Comparison of ENCODE assay signal across 8 cellular contexts in genomic region chr10:8054243-8054497, GRCh38. TPM values are rescaled to one million over a fixed set of nuclear protein-coding genes. Genes with fewer than 3 reads are reported as not detected.
DNase-seq lines count a peak whose midpoint lies in the region; ATAC-seq lines count a peak whose summit lies in the region.

No MANE protein-coding gene starts in this region.

- H4K91ac ChIP-seq in neuronal stem cell (ENCODE audit: low read depth, low read length, poor library complexity), result no peak overlapping the region

- H3K14ac ChIP-seq in neuronal stem cell (ENCODE audit: low read length), result no peak overlapping the region

- no peak overlapping the region for H3K23ac ChIP-seq in neuronal stem cell (ENCODE audit: low read depth, low read length, poor library complexity)

- peak overlapping the region; percentile 53 for H3K4me3 ChIP-seq in HUES48 (ENCODE audit: low read depth, low read length)
- peak overlapping the region; percentile 84 for H3K4me3 ChIP-seq in effector memory CD4-positive, alpha-beta T cell (ENCODE audit: insufficient read depth, low read depth, low read length, poor library complexity, severe bottlenecking)
- H3K4me3 ChIP-seq in neuronal stem cell (ENCODE audit: low read length in 2 of 2), result peak overlapping the region in 1 of 2 donors; percentile 51

- no peak overlapping the region for H2AK5ac ChIP-seq in neuronal stem cell (ENCODE audit: low read depth, low read length)

- peak; percentile 2 for ATAC-seq in GM19452 (IDR thresholded peaks at IDR 0.05; ENCODE audit: unreplicated experiment)

- H3K4me1 ChIP-seq in HUES48 (ENCODE audit: control insufficient read depth, insufficient read depth, low read length) (peaks cover 45% of the 10 kb centered on the region), neuronal stem cell (ENCODE audit: control insufficient read depth in 2 of 2, insufficient read depth in 1 of 2, low read depth in 1 of 2, low read length in 2 of 2) (peaks cover 9 to 12% of the 10 kb centered on the region in 2 donors)
- H3K4me1 ChIP-seq in effector memory CD4-positive, alpha-beta T cell (ENCODE audit: control insufficient read depth, insufficient read depth, low read length, poor library complexity, severe bottlenecking), result peaks cover 56% of the 10 kb centered on the region

- WGBS in neuronal stem cell (ENCODE audit: extremely low coverage in 2 of 2, insufficient read length in 2 of 2, insufficient replicate concordance in 1 of 2), 2 donors, result no CpG with 5 or more reads among the region's 25 CpGs

- H2BK5ac ChIP-seq in neuronal stem cell (ENCODE audit: low read length), result no peak overlapping the region

- no peak overlapping the region for H3K18ac ChIP-seq in neuronal stem cell (ENCODE audit: low read length)

- H3K9me3 ChIP-seq in HUES48 (ENCODE audit: control insufficient read depth, insufficient read depth, low read length), result no peaks in the 10 kb centered on the region
- no peaks in the 10 kb centered on the region for H3K9me3 ChIP-seq in effector memory CD4-positive, alpha-beta T cell (ENCODE audit: control insufficient read depth, low read length)
- no peaks in the 10 kb centered on the region for H3K9me3 ChIP-seq in neuronal stem cell (replicated peaks in 1 of 2; ENCODE audit: control insufficient read depth in 2 of 2, insufficient read depth in 1 of 2, low read depth in 1 of 2, low read length in 2 of 2)

- no peak overlapping the region for H2BK120ac ChIP-seq in neuronal stem cell (ENCODE audit: low read depth, low read length)

- H2BK15ac ChIP-seq in neuronal stem cell (ENCODE audit: low read length), result no peak overlapping the region

- no peak overlapping the region for H3K4ac ChIP-seq in neuronal stem cell (ENCODE audit: low read length)

- peak; percentile 76 for DNase-seq in AG08396 (ENCODE audit: low spot score)
- DNase-seq in effector memory CD4-positive, alpha-beta T cell, result no peak
- DNase-seq in neuronal stem cell (ENCODE audit: low spot score), result no peak
- no peak for DNase-seq in effector CD8-positive, alpha-beta T cell (lab: John Stamatoyannopoulos, UW)
- no peak for DNase-seq in NCI-H345 treated with DMSO at 0.1 percent for 48 hours (lab: John Stamatoyannopoulos, UW; ENCODE audit: unreplicated experiment)
- no peak for DNase-seq in NCI-H69 (lab: John Stamatoyannopoulos, UW)

- H3K9ac ChIP-seq in HUES48 (ENCODE audit: low read depth, low read length) (no peak overlapping the region), neuronal stem cell (ENCODE audit: low read depth, low read length, poor library complexity) (no peak overlapping the region)

- peak overlapping the region; percentile 97 for H3K4me2 ChIP-seq in neuronal stem cell (ENCODE audit: insufficient read depth, low read length, poor library complexity, severe bottlenecking)

- no peak overlapping the region for H4K8ac ChIP-seq in neuronal stem cell (ENCODE audit: low read depth, low read length)

- no peaks in the 10 kb centered on the region for H3K36me3 ChIP-seq in HUES48 (ENCODE audit: control insufficient read depth, insufficient read depth, low read length)
- H3K36me3 ChIP-seq in effector memory CD4-positive, alpha-beta T cell (ENCODE audit: control insufficient read depth, insufficient read depth, low read length), result peaks cover 13% of the 10 kb centered on the region
- no peaks in the 10 kb centered on the region for H3K36me3 ChIP-seq in neuronal stem cell (replicated peaks in 1 of 2; ENCODE audit: control insufficient read depth in 2 of 2, insufficient read depth in 2 of 2, low read length in 2 of 2)

- peak overlapping the region; percentile 95 for H2AFZ ChIP-seq in neuronal stem cell (ENCODE audit: low read length)

- H2BK12ac ChIP-seq in neuronal stem cell (ENCODE audit: low read length), result no peak overlapping the region

- H3K27ac ChIP-seq in HUES48 (ENCODE audit: low read depth, low read length) (peak overlapping the region; percentile 47), neuronal stem cell (replicated peaks; ENCODE audit: low read length) (no peak overlapping the region)
- H3K27ac ChIP-seq in effector memory CD4-positive, alpha-beta T cell (ENCODE audit: insufficient read depth, low read length, poor library complexity, severe bottlenecking), result peak overlapping the region; percentile 91

- H3K27me3 ChIP-seq in HUES48 (ENCODE audit: control insufficient read depth, insufficient read depth, low read length) (peaks cover 98% of the 10 kb centered on the region), neuronal stem cell (ENCODE audit: control insufficient read depth in 3 of 3, insufficient read depth in 3 of 3, low read depth in 1 of 3, low read length in 3 of 3) (peaks cover 58 to 97% (median 93%) of the 10 kb centered on the region in 3 experiments)
- H3K27me3 ChIP-seq in effector memory CD4-positive, alpha-beta T cell (replicated peaks; ENCODE audit: control insufficient read depth, insufficient read depth, low read length, poor library complexity, severe bottlenecking), result peaks cover 38% of the 10 kb centered on the region

- H3K79me1 ChIP-seq in neuronal stem cell (ENCODE audit: low read depth, low read length), result no peaks in the 10 kb centered on the region

RNA-seq across cellular contexts. Expression of gene GATA3, which starts 0.3 kb away (rescaled TPM):
- 0.33 TPM for polyA plus RNA-seq in neuronal stem cell (2013, experiment 1 of 2)
- polyA plus RNA-seq in neuronal stem cell (2013, experiment 2 of 2), result 0.40 TPM
